ENCODE assay signal across 27 cellular contexts in genomic region chr20:57062696-57063270, GRCh38.
"Had no signal": no experiment of that assay in that cellular context is flagged by ENCODE, and none has a peak within 500 bp of the region (broad histone marks: within the 10 kb centered on the region; RNA-seq: fewer than 3 reads in every experiment).

No MANE protein-coding gene starts in this region.

- H3K4me3 ChIP-seq: left lung, lower lobe of right lung, mucosa of descending colon, psoas muscle, right lobe of liver, spleen, tibial nerve, upper lobe of left lung had no signal

- ATAC-seq: left colon; left lung; lower lobe of right lung; mucosa of descending colon; naive thymus-derived CD4-positive, alpha-beta T cell; psoas muscle; stimulated activated memory B cell treated with anti-CD40 and anti-IgM and Interleukin-4, amounts not matched to agents 10 μg/mL and 1 μg/mL and 100 μg/mL, for 72 hours; stimulated activated naive CD8-positive, alpha-beta T cell treated with anti-CD3 and anti-CD28 coated beads, Interleukin-15, amount 100 ng/mL, for 72 hours had no signal

- DNase-seq: head of caudate nucleus; hippocampal formation; left colon; left lung; lower lobe of right lung; mesendoderm; midbrain; mucosa of descending colon; naive thymus-derived CD4-positive, alpha-beta T cell; occipital lobe; psoas muscle; right lobe of liver; small intestine; spleen; stimulated activated CD4-positive, alpha-beta T cell treated with anti-CD3 and anti-CD28 coated beads, Interleukin-2, amount 100 ng/mL, for 48 hours; stimulated activated CD4-positive, alpha-beta T cell treated with anti-CD3 and anti-CD28 coated beads, Interleukin-4, amount 100 ng/mL, for 4 hours; stimulated activated CD8-positive, alpha-beta memory T cell treated with anti-CD3 and anti-CD28 coated beads, Interleukin-4, amount 100 ng/mL, for 48 hours; stimulated activated naive CD4-positive, alpha-beta T cell treated with Interleukin-2 at 50 U/mL for 16 hours; stimulated activated naive CD8-positive, alpha-beta T cell treated with anti-CD3 and anti-CD28 coated beads, Interleukin-15, amount 100 ng/mL, for 72 hours; substantia nigra had no signal

- H3K79me2 ChIP-seq: parathyroid adenoma had no signal

- H3K27ac ChIP-seq: left lung, lower lobe of right lung, neutrophil, parathyroid adenoma, psoas muscle, right lobe of liver, spleen, tibial nerve, upper lobe of left lung had no signal

- H3K4me1 ChIP-seq: left lung, lower lobe of right lung, parathyroid adenoma, psoas muscle, right lobe of liver, spleen, tibial nerve, upper lobe of left lung had no signal

- H3K9me3 ChIP-seq: left lung, lower lobe of right lung, mucosa of descending colon, neutrophil, psoas muscle, right lobe of liver, spleen, tibial nerve, upper lobe of left lung had no signal

- H3K9ac ChIP-seq: parathyroid adenoma had no signal

- H3K27ac Mint-ChIP-seq: naive thymus-derived CD4-positive, alpha-beta T cell; nephron; stimulated activated memory B cell treated with anti-CD40 and anti-IgM and Interleukin-4, amounts not matched to agents 10 μg/mL and 1 μg/mL and 100 μg/mL, for 72 hours had no signal

- H3K27me3 ChIP-seq: right lobe of liver, upper lobe of left lung had no signal

- H2AFZ ChIP-seq: parathyroid adenoma had no signal

- H3K36me3 ChIP-seq: left lung, lower lobe of right lung, neutrophil, right lobe of liver, spleen, tibial nerve, upper lobe of left lung had no signal

- H3K4me1 Mint-ChIP-seq: stimulated activated memory B cell treated with anti-CD40 and anti-IgM and Interleukin-4, amounts not matched to agents 10 μg/mL and 1 μg/mL and 100 μg/mL, for 72 hours; stimulated activated naive CD8-positive, alpha-beta T cell treated with anti-CD3 and anti-CD28 coated beads, Interleukin-15, amount 100 ng/mL, for 72 hours had no signal

- H3K36me3 Mint-ChIP-seq: naive thymus-derived CD4-positive, alpha-beta T cell; stimulated activated memory B cell treated with anti-CD40 and anti-IgM and Interleukin-4, amounts not matched to agents 10 μg/mL and 1 μg/mL and 100 μg/mL, for 72 hours had no signal

- H3K9me3 Mint-ChIP-seq: nephron; neural crest cell; stimulated activated memory B cell treated with anti-CD40 and anti-IgM and Interleukin-4, amounts not matched to agents 10 μg/mL and 1 μg/mL and 100 μg/mL, for 72 hours; stimulated activated naive CD8-positive, alpha-beta T cell treated with anti-CD3 and anti-CD28 coated beads, Interleukin-15, amount 100 ng/mL, for 72 hours had no signal

- H3K4me3 Mint-ChIP-seq: naive thymus-derived CD4-positive, alpha-beta T cell; nephron; neural crest cell; stimulated activated memory B cell treated with anti-CD40 and anti-IgM and Interleukin-4, amounts not matched to agents 10 μg/mL and 1 μg/mL and 100 μg/mL, for 72 hours; stimulated activated naive CD8-positive, alpha-beta T cell treated with anti-CD3 and anti-CD28 coated beads, Interleukin-15, amount 100 ng/mL, for 72 hours had no signal
